ENCODE assay signal across 14 cellular contexts in genomic region chr11:130312046-130312445, GRCh38. TPM values are rescaled to one million over a fixed set of nuclear protein-coding genes. Genes with fewer than 3 reads are reported as not detected.
A peak's percentile ranks its signal among the peaks of the same experiment; 100 is the strongest.
DNase-seq lines count a peak whose midpoint lies in the region; ATAC-seq, FAIRE-seq and TF ChIP-seq lines count a peak whose summit lies in the region.
"Had no signal": no experiment of that assay in that cellular context is flagged by ENCODE, and none has a peak within 500 bp of the region (broad histone marks: within the 10 kb centered on the region; RNA-seq: fewer than 3 reads in every experiment).

No MANE protein-coding gene starts in this region.

- H3K27ac Mint-ChIP-seq in activated CD4-positive, alpha-beta T cell treated with anti-CD3 and anti-CD28 coated beads, Interleukin-2, amount 10 ng/mL, durations not matched to agents 24 days and 14 days = no peak overlapping the region
- no peak overlapping the region for H3K27ac Mint-ChIP-seq in activated naive CD8-positive, alpha-beta T cell treated with anti-CD3 and anti-CD28 coated beads, Interleukin-2, amount 10 ng/mL, durations not matched to agents 7 days and 5 days
- H3K27ac Mint-ChIP-seq in nephron = peak overlapping the region; percentile 4 to 89 (median 9)

- POLR2A ChIA-PET in activated naive CD8-positive, alpha-beta T cell treated with anti-CD3 and anti-CD28 coated beads, Interleukin-2, amount 10 ng/mL, durations not matched to agents 7 days and 5 days (lab: Charles Lee) = interaction anchor here (0.8 kb wide), 1 partner anchor 968 kb away, joined by 3 read pairs; no protein-coding TSS in a partner anchor

- no peaks in the 10 kb centered on the region for H3K27me3 Mint-ChIP-seq in activated CD4-positive, alpha-beta T cell treated with anti-CD3 and anti-CD28 coated beads, Interleukin-2, amount 10 ng/mL, durations not matched to agents 24 days and 14 days
- H3K27me3 Mint-ChIP-seq in activated naive CD8-positive, alpha-beta T cell treated with anti-CD3 and anti-CD28 coated beads, Interleukin-2, amount 10 ng/mL, durations not matched to agents 7 days and 5 days = no peaks in the 10 kb centered on the region
- H3K27me3 Mint-ChIP-seq in nephron (ENCODE audit: low read depth) = no peaks in the 10 kb centered on the region

- peak overlapping the region; percentile 79; the same call in 1 of the 2 replicates for H3K4me2 ChIP-seq in KMS-11

- no peak overlapping the region for H3K27ac ChIP-seq in KMS-11

- peaks cover 37% of the 10 kb centered on the region for H3K4me1 Mint-ChIP-seq in activated CD4-positive, alpha-beta T cell treated with anti-CD3 and anti-CD28 coated beads, Interleukin-2, amount 10 ng/mL, durations not matched to agents 24 days and 14 days
- peaks cover 33% of the 10 kb centered on the region for H3K4me1 Mint-ChIP-seq in activated naive CD8-positive, alpha-beta T cell treated with anti-CD3 and anti-CD28 coated beads, Interleukin-2, amount 10 ng/mL, durations not matched to agents 7 days and 5 days
- peaks cover 35% of the 10 kb centered on the region for H3K4me1 Mint-ChIP-seq in nephron

- no peak overlapping the region for H2AFZ ChIP-seq in KMS-11 (ENCODE audit: low read depth)

- H3K36me3 Mint-ChIP-seq in activated CD4-positive, alpha-beta T cell treated with anti-CD3 and anti-CD28 coated beads, Interleukin-2, amount 10 ng/mL, durations not matched to agents 24 days and 14 days (ENCODE audit: low read depth) = peaks cover 19% of the 10 kb centered on the region
- peaks cover 7% of the 10 kb centered on the region for H3K36me3 Mint-ChIP-seq in activated naive CD8-positive, alpha-beta T cell treated with anti-CD3 and anti-CD28 coated beads, Interleukin-2, amount 10 ng/mL, durations not matched to agents 7 days and 5 days
- H3K36me3 Mint-ChIP-seq in nephron (ENCODE audit: low read depth) = peaks cover 22% of the 10 kb centered on the region

- no peaks in the 10 kb centered on the region for H3K9me3 Mint-ChIP-seq in activated CD4-positive, alpha-beta T cell treated with anti-CD3 and anti-CD28 coated beads, Interleukin-2, amount 10 ng/mL, durations not matched to agents 24 days and 14 days
- no peaks in the 10 kb centered on the region for H3K9me3 Mint-ChIP-seq in activated naive CD8-positive, alpha-beta T cell treated with anti-CD3 and anti-CD28 coated beads, Interleukin-2, amount 10 ng/mL, durations not matched to agents 7 days and 5 days
- H3K9me3 Mint-ChIP-seq in nephron = peaks cover 13% of the 10 kb centered on the region

- TF ChIP-seq CTCF in KMS-11 (conservative IDR thresholded peaks at IDR 0.05; ENCODE audit: low read depth, low read length) (no peak), nephron (IDR thresholded peaks at IDR 0.05; ENCODE audit: unreplicated experiment in 3 of 3) (no peak)

- no peak for TF ChIP-seq POLR2A in H54 (IDR thresholded peaks at IDR 0.05; ENCODE audit: low read depth, low read length)

- H3K27me3 ChIP-seq in KMS-11 (ENCODE audit: insufficient read depth, low read depth) = no peaks in the 10 kb centered on the region
- H3K27me3 ChIP-seq: heart left ventricle had no signal

- no peak for DNase-seq in activated CD4-positive, alpha-beta T cell treated with anti-CD3 and anti-CD28 coated beads, Interleukin-2, amount 10 ng/mL, durations not matched to agents 24 days and 14 days
- no peak for DNase-seq in activated CD4-positive, alpha-beta T cell treated with anti-CD3 and anti-CD28 coated beads, Interleukin-2, amount 50 U/mL, for 4 hours
- no peak for DNase-seq in activated naive CD8-positive, alpha-beta T cell treated with anti-CD3 and anti-CD28 coated beads, Interleukin-2, amount 10 ng/mL, durations not matched to agents 7 days and 5 days
- DNase-seq in DMS153 treated with DMSO at 0.1 percent for 48 hours (lab: John Stamatoyannopoulos, UW; ENCODE audit: unreplicated experiment) = no peak
- DNase-seq in H54 (ENCODE audit: insufficient read length, low spot score) = no peak
- DNase-seq in NCI-H510A treated with DMSO at 0.1 percent for 48 hours (lab: John Stamatoyannopoulos, UW) = no peak
- DNase-seq: heart left ventricle, left ventricle myocardium superior, NCI-H1436 had no signal

- intact Hi-C loops in activated CD4-positive, alpha-beta T cell treated with anti-CD3 and anti-CD28 coated beads, Interleukin-2, amount 10 ng/mL, durations not matched to agents 24 days and 14 days (cut with micrococcal nuclease) = loop anchor here (2.0 to 10.0 kb wide), 2 partner anchors 243 to 417 kb away; partner anchors contain the start of genes APLP2 and NFRKB

- H3K79me2 ChIP-seq in KMS-11 (ENCODE audit: insufficient read depth, low read depth) = peaks cover 23% of the 10 kb centered on the region; the same call in 1 of the 2 replicates

- H4K20me1 ChIP-seq in KMS-11 (ENCODE audit: insufficient read depth) = no peaks in the 10 kb centered on the region

- ATAC-seq in activated naive CD8-positive, alpha-beta T cell treated with anti-CD3 and anti-CD28 coated beads, Interleukin-2, amount 10 ng/mL, durations not matched to agents 7 days and 5 days (ENCODE audit: low read depth) = no peak
- ATAC-seq: heart left ventricle, left ventricle myocardium superior had no signal

- no peak for FAIRE-seq in H54 (lab: Jason Lieb, UNC)
- FAIRE-seq: A204.1, endothelial cell of umbilical vein, urothelium cell line had no signal

- H3K9ac ChIP-seq in KMS-11 = no peak overlapping the region

- peak overlapping the region; percentile 78 for H3K4me3 Mint-ChIP-seq in activated CD4-positive, alpha-beta T cell treated with anti-CD3 and anti-CD28 coated beads, Interleukin-2, amount 10 ng/mL, durations not matched to agents 24 days and 14 days
- H3K4me3 Mint-ChIP-seq in activated naive CD8-positive, alpha-beta T cell treated with anti-CD3 and anti-CD28 coated beads, Interleukin-2, amount 10 ng/mL, durations not matched to agents 7 days and 5 days = peak overlapping the region; percentile 95
- H3K4me3 Mint-ChIP-seq in nephron = peak overlapping the region; percentile 95 to 99 (median 98)

- no peak overlapping the region for H3K4me3 ChIP-seq in KMS-11 (IDR thresholded peaks at IDR 0.05; ENCODE audit: insufficient read depth, low read depth, low read length)

- H3K4me1 ChIP-seq in KMS-11 (ENCODE audit: low read depth, poor library complexity, severe bottlenecking) = peaks cover 25% of the 10 kb centered on the region

- no peaks in the 10 kb centered on the region for H3K36me3 ChIP-seq in KMS-11 (ENCODE audit: insufficient read depth)
- H3K36me3 ChIP-seq: heart left ventricle had no signal

RNA-seq across cellular contexts. Expression of gene ZBTB44, which starts 2.7 kb away (rescaled TPM):
- total RNA-seq in activated CD4-positive, alpha-beta T cell treated with anti-CD3 and anti-CD28 coated beads, Interleukin-2, amount 10 ng/mL, durations not matched to agents 24 days and 14 days = 33.1 and 36.0 TPM in 2 replicates
- total RNA-seq in activated naive CD8-positive, alpha-beta T cell treated with anti-CD3 and anti-CD28 coated beads, Interleukin-2, amount 10 ng/mL, durations not matched to agents 7 days and 5 days = 10 to 100 TPM; 53.9 to 60.7 TPM

Comparison
In these comparisons a context has a peak if more than half of its experiments do, and no peak if none do; other contexts are left out.
1. H3K27ac Mint-ChIP-seq: peak in nephron (3 of 3); none in activated CD4-positive, alpha-beta T cell treated with anti-CD3 and anti-CD28 coated beads, Interleukin-2, amount 10 ng/mL, durations not matched to agents 24 days and 14 days (single experiment) and activated naive CD8-positive, alpha-beta T cell treated with anti-CD3 and anti-CD28 coated beads, Interleukin-2, amount 10 ng/mL, durations not matched to agents 7 days and 5 days (single experiment).
2. Peak in every context shown above with its lines, with median percentiles within 50 percentile points of each other: H3K4me3 Mint-ChIP-seq.